Comparison of ENCODE assay signal across 20 cellular contexts in genomic region chr13:33383724-33384577, GRCh38.
DNase-seq lines count a peak whose midpoint lies in the region; ATAC-seq and TF ChIP-seq lines count a peak whose summit lies in the region.
"Had no signal": no experiment of that assay in that cellular context is flagged by ENCODE, and none has a peak within 500 bp of the region (broad histone marks: within the 10 kb centered on the region; RNA-seq: fewer than 3 reads in every experiment).

No MANE protein-coding gene starts in this region.

- H3K9me3 ChIP-seq in smooth muscle cell (replicated peaks; ENCODE audit: low read depth): no peaks in the 10 kb centered on the region
- H3K9me3 ChIP-seq: Caco-2, SJSA1, upper lobe of left lung had no signal

- 88% methylated on average over 12 of the region's 12 CpGs for WGBS in smooth muscle cell (ENCODE audit: low lambda C conversion rate)

- no peak overlapping the region for H3K9ac ChIP-seq in smooth muscle cell (ENCODE audit: low read depth)
- H3K9ac ChIP-seq: KMS-11 had no signal

- H3F3A ChIP-seq in GM23338 (replicated peaks; ENCODE audit: low read depth) (no peaks in the 10 kb centered on the region), smooth muscle cell (ENCODE audit: low read depth) (no peaks in the 10 kb centered on the region)

- H2AFZ ChIP-seq in GM23338 (peak overlapping the region; percentile 24; the same call in 1 of the 2 replicates), smooth muscle cell (ENCODE audit: low read depth) (peak overlapping the region; percentile 19)

- POLR2A ChIA-PET in GM10248 (lab: Yijun Ruan, JAX): no interaction called here

- no peaks in the 10 kb centered on the region for H4K20me1 ChIP-seq in GM23338 (replicated peaks; ENCODE audit: insufficient read depth)
- no peaks in the 10 kb centered on the region for H4K20me1 ChIP-seq in smooth muscle cell (ENCODE audit: low read depth)

- H3K27me3 ChIP-seq in GM23338 (ENCODE audit: insufficient read depth) (no peaks in the 10 kb centered on the region), smooth muscle cell (ENCODE audit: low read depth) (no peaks in the 10 kb centered on the region)
- H3K27me3 ChIP-seq: brain microvascular endothelial cell, SJSA1, upper lobe of left lung had no signal

- no peaks in the 10 kb centered on the region for H3K9me2 ChIP-seq in GM23338 (ENCODE audit: insufficient read depth)

- H3K27ac ChIP-seq in GM23338 (ENCODE audit: low read depth): no peak overlapping the region
- H3K27ac ChIP-seq in smooth muscle cell (ENCODE audit: low read depth): no peak overlapping the region
- H3K27ac ChIP-seq: brain microvascular endothelial cell, C4-2B, KMS-11, SJSA1, upper lobe of left lung had no signal

- TF ChIP-seq CTCF in GM23338 (conservative IDR thresholded peaks at IDR 0.05; ENCODE audit: low read depth in 2 of 2): no peak
- TF ChIP-seq CTCF in smooth muscle cell (IDR thresholded peaks at IDR 0.05; ENCODE audit: borderline replicate concordance, insufficient read depth, poor library complexity, severe bottlenecking): no peak
- TF ChIP-seq CTCF in GM10248 (IDR thresholded peaks at IDR 0.05; ENCODE audit: control extremely low read depth, extremely low read depth, low read depth, missing control alignments): no peak

- no peak overlapping the region for H3K4me2 ChIP-seq in GM23338
- no peak overlapping the region for H3K4me2 ChIP-seq in smooth muscle cell
- H3K4me2 ChIP-seq: KMS-11 had no signal

- CTCF ChIA-PET in GM10248 (lab: Yijun Ruan, JAX): interaction anchor here (1.3 to 1.4 kb wide), 2 partner anchors 14 to 22 kb away, joined by 3 to 6 read pairs; no protein-coding TSS in a partner anchor

- no peaks in the 10 kb centered on the region for H3K27me3 Mint-ChIP-seq in GM23338 (ENCODE audit: insufficient read depth, low read depth, poor library complexity)

- H3K9me3 Mint-ChIP-seq in GM23338: no peaks in the 10 kb centered on the region; the same call in 2 of the 3 replicates

- no peak overlapping the region for H3K4me3 Mint-ChIP-seq in GM23338

- H3K36me3 ChIP-seq in GM23338 (ENCODE audit: insufficient read depth): no peaks in the 10 kb centered on the region
- no peaks in the 10 kb centered on the region for H3K36me3 ChIP-seq in smooth muscle cell (ENCODE audit: low read depth)
- H3K36me3 ChIP-seq: brain microvascular endothelial cell, SJSA1, upper lobe of left lung had no signal

- DNase-seq in GM23338 (ENCODE audit: low spot score): no peak
- peak; percentile 78 for DNase-seq in NCI-H187 treated with DMSO at 0.1 percent for 48 hours (lab: John Stamatoyannopoulos, UW)
- peak; percentile 76 for DNase-seq in mucosa of gallbladder (ENCODE audit: low spot score)
- DNase-seq in smooth muscle cell (lab: John Stamatoyannopoulos, UW; ENCODE audit: unreplicated experiment): no peak
- DNase-seq in stimulated activated CD4-positive, alpha-beta T cell treated with anti-CD3 and anti-CD28 coated beads, Interleukin-1b, Interleukin-23, amount 100 ng/mL, for 48 hours: no peak
- DNase-seq in GM10248 (ENCODE audit: extremely low spot score): no peak
- DNase-seq: activated CD4-positive, alpha-beta T cell treated with anti-CD3 and anti-CD28 coated beads, Interleukin-2, amount 50 U/mL, for 48 hours; activated CD4-positive, CD25-positive, alpha-beta regulatory T cell; activated naive CD4-positive, alpha-beta T cell treated with Interleukin-2 at 50 U/mL for 16 hours; brain microvascular endothelial cell; Caco-2; islet precursor cell; NCI-H1694; NCI-H526; upper lobe of left lung had no signal

- no peaks in the 10 kb centered on the region for H3K79me2 ChIP-seq in GM23338 (replicated peaks; ENCODE audit: insufficient read depth)
- H3K79me2 ChIP-seq in smooth muscle cell (ENCODE audit: low read depth): no peaks in the 10 kb centered on the region

- H3K4me1 Mint-ChIP-seq in GM23338: peaks cover 20% of the 10 kb centered on the region

- H3K36me3 Mint-ChIP-seq in GM23338 (ENCODE audit: low read depth): no peaks in the 10 kb centered on the region

- ATAC-seq in GM23338: no peak
- no peak for ATAC-seq in GM18517 (IDR thresholded peaks at IDR 0.05; ENCODE audit: unreplicated experiment)
- ATAC-seq: GM12878 had no signal

- peaks cover 5% of the 10 kb centered on the region; the same call in 1 of the 2 replicates for H3K4me1 ChIP-seq in GM23338 (ENCODE audit: insufficient read depth)
- H3K4me1 ChIP-seq in smooth muscle cell (ENCODE audit: low read depth): peaks cover 8% of the 10 kb centered on the region
- H3K4me1 ChIP-seq: Caco-2, SJSA1 had no signal

- H3K27ac Mint-ChIP-seq in GM23338: no peak overlapping the region

- H3K4me3 ChIP-seq in GM23338 (no peak overlapping the region), smooth muscle cell (no peak overlapping the region)
- H3K4me3 ChIP-seq: GM12878, SJSA1, upper lobe of left lung had no signal

TF ChIP-seq in GM23338, 12 proteins besides CTCF, POLR2A, EP300 and RAD21:
- TF ChIP-seq ZNF331 (CRISPR knock-in tag; IDR thresholded peaks at IDR 0.05; ENCODE audit: low read depth) (no peak), STAT1 (IDR thresholded peaks at IDR 0.05; ENCODE audit: unreplicated experiment) (no peak), CREB1 (CRISPR knock-in tag; IDR thresholded peaks at IDR 0.05; ENCODE audit: low read depth) (no peak), EZH2phosphoT487 (IDR thresholded peaks at IDR 0.05; ENCODE audit: unreplicated experiment) (no peak), NANOG (IDR thresholded peaks at IDR 0.05; ENCODE audit: borderline replicate concordance) (no peak), EZH2 (IDR thresholded peaks at IDR 0.05; ENCODE audit: low read depth, unreplicated experiment) (no peak), JUNB (IDR thresholded peaks at IDR 0.05; ENCODE audit: unreplicated experiment) (no peak), ZNF114 (CRISPR knock-in tag; IDR thresholded peaks at IDR 0.05) (no peak), POLR2AphosphoS5 (IDR thresholded peaks at IDR 0.05; ENCODE audit: low read depth) (no peak), ETS1 (IDR thresholded peaks at IDR 0.05) (no peak)
- TF ChIP-seq, protein P1, sequence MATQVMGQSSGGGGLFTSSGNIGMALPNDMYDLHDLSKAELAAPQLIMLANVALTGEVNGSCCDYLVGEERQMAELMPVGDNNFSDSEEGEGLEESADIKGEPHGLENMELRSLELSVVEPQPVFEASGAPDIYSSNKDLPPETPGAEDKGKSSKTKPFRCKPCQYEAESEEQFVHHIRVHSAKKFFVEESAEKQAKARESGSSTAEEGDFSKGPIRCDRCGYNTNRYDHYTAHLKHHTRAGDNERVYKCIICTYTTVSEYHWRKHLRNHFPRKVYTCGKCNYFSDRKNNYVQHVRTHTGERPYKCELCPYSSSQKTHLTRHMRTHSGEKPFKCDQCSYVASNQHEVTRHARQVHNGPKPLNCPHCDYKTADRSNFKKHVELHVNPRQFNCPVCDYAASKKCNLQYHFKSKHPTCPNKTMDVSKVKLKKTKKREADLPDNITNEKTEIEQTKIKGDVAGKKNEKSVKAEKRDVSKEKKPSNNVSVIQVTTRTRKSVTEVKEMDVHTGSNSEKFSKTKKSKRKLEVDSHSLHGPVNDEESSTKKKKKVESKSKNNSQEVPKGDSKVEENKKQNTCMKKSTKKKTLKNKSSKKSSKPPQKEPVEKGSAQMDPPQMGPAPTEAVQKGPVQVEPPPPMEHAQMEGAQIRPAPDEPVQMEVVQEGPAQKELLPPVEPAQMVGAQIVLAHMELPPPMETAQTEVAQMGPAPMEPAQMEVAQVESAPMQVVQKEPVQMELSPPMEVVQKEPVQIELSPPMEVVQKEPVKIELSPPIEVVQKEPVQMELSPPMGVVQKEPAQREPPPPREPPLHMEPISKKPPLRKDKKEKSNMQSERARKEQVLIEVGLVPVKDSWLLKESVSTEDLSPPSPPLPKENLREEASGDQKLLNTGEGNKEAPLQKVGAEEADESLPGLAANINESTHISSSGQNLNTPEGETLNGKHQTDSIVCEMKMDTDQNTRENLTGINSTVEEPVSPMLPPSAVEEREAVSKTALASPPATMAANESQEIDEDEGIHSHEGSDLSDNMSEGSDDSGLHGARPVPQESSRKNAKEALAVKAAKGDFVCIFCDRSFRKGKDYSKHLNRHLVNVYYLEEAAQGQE (IDR thresholded peaks at IDR 0.05; ENCODE audit: unreplicated experiment): no peak

Comparison
In these comparisons a context has a peak if more than half of its experiments do, and no peak if none do; other contexts are left out.
1. DNase-seq: peak in NCI-H187 treated with DMSO at 0.1 percent for 48 hours (single experiment) and mucosa of gallbladder (single experiment); none in GM23338 (single experiment), smooth muscle cell (single experiment), stimulated activated CD4-positive, alpha-beta T cell treated with anti-CD3 and anti-CD28 coated beads, Interleukin-1b, Interleukin-23, amount 100 ng/mL, for 48 hours (single experiment) and GM10248 (single experiment).